18 cellular contexts compared by ENCODE assay signal in genomic region chr12:83664650-83665049, GRCh38.
A peak's percentile ranks its signal among the peaks of the same experiment; 100 is the strongest.
DNase-seq lines count a peak whose midpoint lies in the region; ATAC-seq and TF ChIP-seq lines count a peak whose summit lies in the region.
"Had no signal": no experiment of that assay in that cellular context is flagged by ENCODE, and none has a peak within 500 bp of the region (broad histone marks: within the 10 kb centered on the region; RNA-seq: fewer than 3 reads in every experiment).

No MANE protein-coding gene starts in this region.

- no peaks in the 10 kb centered on the region for H3K36me3 Mint-ChIP-seq in nephron progenitor cell (ENCODE audit: low read depth)
- H3K36me3 Mint-ChIP-seq in activated naive CD4-positive, alpha-beta T cell treated with anti-CD3 and anti-CD28 coated beads, Interleukin-2, amount 10 ng/mL, durations not matched to agents 7 days and 5 days = no peaks in the 10 kb centered on the region
- H3K36me3 Mint-ChIP-seq in activated T-cell treated with anti-CD3 and anti-CD28 coated beads, Interleukin-2, amount 50 U/mL, for 72 hours (ENCODE audit: insufficient read depth in 2 of 2) = no peaks in the 10 kb centered on the region

- no peak for ATAC-seq in GM21737 (IDR thresholded peaks at IDR 0.05; ENCODE audit: unreplicated experiment)
- ATAC-seq in activated T-cell treated with anti-CD3 and anti-CD28 coated beads, Interleukin-2, amount 50 U/mL, for 72 hours (replicated peaks in 1 of 2) = no peak
- ATAC-seq: PC-3, right cardiac atrium had no signal

- peaks cover 10% of the 10 kb centered on the region for H3K4me1 Mint-ChIP-seq in nephron progenitor cell
- no peaks in the 10 kb centered on the region for H3K4me1 Mint-ChIP-seq in activated naive CD4-positive, alpha-beta T cell treated with anti-CD3 and anti-CD28 coated beads, Interleukin-2, amount 10 ng/mL, durations not matched to agents 7 days and 5 days
- no peaks in the 10 kb centered on the region for H3K4me1 Mint-ChIP-seq in activated T-cell treated with anti-CD3 and anti-CD28 coated beads, Interleukin-2, amount 50 U/mL, for 72 hours (ENCODE audit: low read depth)
- H3K4me1 Mint-ChIP-seq: B cell had no signal

- no peak overlapping the region for H3K4me3 Mint-ChIP-seq in nephron progenitor cell
- H3K4me3 Mint-ChIP-seq in activated naive CD4-positive, alpha-beta T cell treated with anti-CD3 and anti-CD28 coated beads, Interleukin-2, amount 10 ng/mL, durations not matched to agents 7 days and 5 days = no peak overlapping the region
- no peak overlapping the region for H3K4me3 Mint-ChIP-seq in activated T-cell treated with anti-CD3 and anti-CD28 coated beads, Interleukin-2, amount 50 U/mL, for 72 hours
- H3K4me3 Mint-ChIP-seq: B cell had no signal

- H3K27me3 Mint-ChIP-seq in nephron progenitor cell (ENCODE audit: low read depth, poor library complexity) = no peaks in the 10 kb centered on the region
- H3K27me3 Mint-ChIP-seq in activated naive CD4-positive, alpha-beta T cell treated with anti-CD3 and anti-CD28 coated beads, Interleukin-2, amount 10 ng/mL, durations not matched to agents 7 days and 5 days = no peaks in the 10 kb centered on the region
- no peaks in the 10 kb centered on the region for H3K27me3 Mint-ChIP-seq in activated T-cell treated with anti-CD3 and anti-CD28 coated beads, Interleukin-2, amount 50 U/mL, for 72 hours (ENCODE audit: low read depth)
- H3K27me3 Mint-ChIP-seq: B cell had no signal

- CTCF ChIA-PET in HEK293T (lab: Yijun Ruan, JAX) = no interaction called here
- CTCF ChIA-PET in activated naive CD4-positive, alpha-beta T cell treated with anti-CD3 and anti-CD28 coated beads, Interleukin-2, amount 10 ng/mL, durations not matched to agents 7 days and 5 days (lab: Charles Lee) = no interaction called here

- DNase-seq in HEK293T (ENCODE audit: extremely low spot score) (peak; percentile 25), NCI-H1694 treated with DMSO at 0.1 percent for 48 hours (lab: John Stamatoyannopoulos, UW) (peak; percentile 77), NCI-H524 treated with DMSO at 0.1 percent for 48 hours (lab: John Stamatoyannopoulos, UW) (peak; percentile 70), nephron progenitor cell (peak; percentile 6), inferior parietal cortex (ENCODE audit: extremely low spot score) (no peak)
- no peak for DNase-seq in activated naive CD4-positive, alpha-beta T cell treated with anti-CD3 and anti-CD28 coated beads, Interleukin-2, amount 10 ng/mL, durations not matched to agents 7 days and 5 days
- no peak for DNase-seq in activated T-cell treated with anti-CD3 and anti-CD28 coated beads, Interleukin-2, amount 50 U/mL, for 72 hours
- DNase-seq: activated gamma-delta T cell; amygdala; cerebellar nuclear complex; DMS79 treated with DMSO at 0.1 percent for 48 hours; effector CD8-positive, alpha-beta T cell; GM23248; NCI-H526; PC-3; right cardiac atrium had no signal

- H3K27ac Mint-ChIP-seq in nephron progenitor cell = no peak overlapping the region
- no peak overlapping the region for H3K27ac Mint-ChIP-seq in activated naive CD4-positive, alpha-beta T cell treated with anti-CD3 and anti-CD28 coated beads, Interleukin-2, amount 10 ng/mL, durations not matched to agents 7 days and 5 days
- H3K27ac Mint-ChIP-seq in activated T-cell treated with anti-CD3 and anti-CD28 coated beads, Interleukin-2, amount 50 U/mL, for 72 hours = no peak overlapping the region
- H3K27ac Mint-ChIP-seq: B cell had no signal

- no peak for TF ChIP-seq CTCF in nephron progenitor cell (IDR thresholded peaks at IDR 0.05)

- H3K9me3 Mint-ChIP-seq in nephron progenitor cell = no peaks in the 10 kb centered on the region
- H3K9me3 Mint-ChIP-seq in activated naive CD4-positive, alpha-beta T cell treated with anti-CD3 and anti-CD28 coated beads, Interleukin-2, amount 10 ng/mL, durations not matched to agents 7 days and 5 days = no peaks in the 10 kb centered on the region
- H3K9me3 Mint-ChIP-seq in activated T-cell treated with anti-CD3 and anti-CD28 coated beads, Interleukin-2, amount 50 U/mL, for 72 hours = no peaks in the 10 kb centered on the region

- POLR2A ChIA-PET in HEK293T (lab: Yijun Ruan, JAX) = no interaction called here

TF ChIP-seq in HEK293T, 16 proteins besides CTCF, POLR2A, EP300 and RAD21:
- TF ChIP-seq PKNOX1 (IDR thresholded peaks at IDR 0.05) (peak; percentile 19; the same call in 1 of the 2 replicates), SUZ12 (IDR thresholded peaks at IDR 0.05) (no peak)

Comparison
In these comparisons a context has a peak if more than half of its experiments do, and no peak if none do; other contexts are left out.
1. DNase-seq: peak in HEK293T (single experiment), NCI-H1694 treated with DMSO at 0.1 percent for 48 hours (single experiment), NCI-H524 treated with DMSO at 0.1 percent for 48 hours (single experiment) and nephron progenitor cell (single experiment); none in activated naive CD4-positive, alpha-beta T cell treated with anti-CD3 and anti-CD28 coated beads, Interleukin-2, amount 10 ng/mL, durations not matched to agents 7 days and 5 days (single experiment), inferior parietal cortex (single experiment) and activated T-cell treated with anti-CD3 and anti-CD28 coated beads, Interleukin-2, amount 50 U/mL, for 72 hours (0 of 2).